Comparison of ENCODE assay signal across 9 cellular contexts in genomic region chr5:170333161-170333909, GRCh38. TPM values are rescaled to one million over a fixed set of nuclear protein-coding genes. Genes with fewer than 3 reads are reported as not detected.
DNase-seq lines count a peak whose midpoint lies in the region; ATAC-seq, FAIRE-seq and TF ChIP-seq lines count a peak whose summit lies in the region.
"Had no signal": no experiment of that assay in that cellular context is flagged by ENCODE, and none has a peak within 500 bp of the region (broad histone marks: within the 10 kb centered on the region; RNA-seq: fewer than 3 reads in every experiment).

No MANE protein-coding gene starts in this region.

- no peak for TF ChIP-seq POLR2A in HepG2 (IDR thresholded peaks at IDR 0.05; ENCODE audit: insufficient read depth in 1 of 2, low read depth in 2 of 2, low read length in 2 of 2)

- BruUV-seq in HepG2 (replicated peaks; lab: Mats Ljungman, UMichigan), result no TSS peak

- H3K36me3 ChIP-seq in liver (ENCODE audit: control insufficient read depth in 4 of 4, insufficient read depth in 3 of 4, low read depth in 1 of 4, low read length in 3 of 4), result no peaks in the 10 kb centered on the region
- H3K36me3 ChIP-seq in HepG2 (replicated peaks in 1 of 2; ENCODE audit: control insufficient read depth in 1 of 2, insufficient read depth in 2 of 2, low read length in 2 of 2), result no peaks in the 10 kb centered on the region

- H3K27ac ChIP-seq in liver (ENCODE audit: low read depth in 1 of 2, low read length in 2 of 2) (peak overlapping the region; percentile 19 to 49), HepG2 (ENCODE audit: extremely low read length, insufficient read depth, low read length) (no peak overlapping the region)

- H3K4me3 Mint-ChIP-seq in stimulated activated effector memory CD8-positive, alpha-beta T cell treated with anti-CD3 and anti-CD28 coated beads, Interleukin-12 subunit alpha, Interleukin-12 subunit beta, amount 100 ng/mL, for 72 hours, result no peak overlapping the region

- peaks cover 11% of the 10 kb centered on the region for H3K36me3 Mint-ChIP-seq in stimulated activated effector memory CD8-positive, alpha-beta T cell treated with anti-CD3 and anti-CD28 coated beads, Interleukin-12 subunit alpha, Interleukin-12 subunit beta, amount 100 ng/mL, for 72 hours

- H3K27me3 ChIP-seq in liver (ENCODE audit: control insufficient read depth in 4 of 4, insufficient read depth in 4 of 4, low read length in 3 of 4) (no peaks in the 10 kb centered on the region), HepG2 (ENCODE audit: control insufficient read depth in 1 of 2, insufficient read depth in 2 of 2, low read length in 2 of 2) (peaks cover 1 to 3% of the 10 kb centered on the region in 2 experiments; a peak in 2 of 5 replicates)

- CTCF ChIA-PET in HepG2 (lab: Yijun Ruan, JAX; ENCODE audit: low intra/inter-chr PET ratio, low total read pairs), result no interaction called here

- peaks cover 24% of the 10 kb centered on the region for H3K4me1 Mint-ChIP-seq in stimulated activated effector memory CD8-positive, alpha-beta T cell treated with anti-CD3 and anti-CD28 coated beads, Interleukin-12 subunit alpha, Interleukin-12 subunit beta, amount 100 ng/mL, for 72 hours

- TF ChIP-seq CTCF in liver (IDR thresholded peaks at IDR 0.05; ENCODE audit: low read depth, low read length, missing input control) (no peak), HepG2 (CRISPR knock-in tag; IDR thresholded peaks at IDR 0.05) (no peak)

- TF ChIP-seq RAD21 in liver (IDR thresholded peaks at IDR 0.05), result no peak
- no peak for TF ChIP-seq RAD21 in HepG2 (CRISPR knock-in tag; IDR thresholded peaks at IDR 0.05)

- H2AFZ ChIP-seq in HepG2 (ENCODE audit: low read length), result no peak overlapping the region

- no peak overlapping the region for H3K9ac ChIP-seq in liver (ENCODE audit: low read depth in 1 of 2, low read length in 2 of 2)
- no peak overlapping the region for H3K9ac ChIP-seq in HepG2 (ENCODE audit: insufficient read depth, low read depth, low read length)

- H3K4me2 ChIP-seq in HepG2 (ENCODE audit: low read depth, low read length), result no peak overlapping the region

- no peaks in the 10 kb centered on the region for H3K79me2 ChIP-seq in HepG2 (ENCODE audit: insufficient read depth, low read length)

- intact Hi-C loops in HepG2 (cut with micrococcal nuclease; ENCODE audit: unreplicated experiment) (no loop called here), sciatic nerve (cut with DNase I) (no loop called here)

- no peaks in the 10 kb centered on the region for H3K9me3 Mint-ChIP-seq in stimulated activated effector memory CD8-positive, alpha-beta T cell treated with anti-CD3 and anti-CD28 coated beads, Interleukin-12 subunit alpha, Interleukin-12 subunit beta, amount 100 ng/mL, for 72 hours

- TF ChIP-seq EP300 in HepG2 (IDR thresholded peaks at IDR 0.05; ENCODE audit: low read depth in 2 of 2, low read length in 2 of 2) (no peak), HepG2 (CRISPR knock-in tag; IDR thresholded peaks at IDR 0.05; ENCODE audit: borderline replicate concordance) (no peak)

- H3K9me3 ChIP-seq in liver (ENCODE audit: control insufficient read depth in 4 of 4, low read length in 3 of 4) (no peaks in the 10 kb centered on the region), HepG2 (ENCODE audit: low read length) (no peaks in the 10 kb centered on the region)

- FAIRE-seq in HepG2 (lab: Jason Lieb, UNC), result no peak

- H4K20me1 ChIP-seq in HepG2 (ENCODE audit: insufficient read depth, low read length), result no peaks in the 10 kb centered on the region

- H3K4me1 ChIP-seq in liver (ENCODE audit: control insufficient read depth in 4 of 4, insufficient read depth in 4 of 4, low read length in 3 of 4) (peaks cover 0 to 2% (median 0%) of the 10 kb centered on the region in 4 donors), HepG2 (ENCODE audit: insufficient read depth, low read length) (no peaks in the 10 kb centered on the region)

- no peak overlapping the region for H3K4me3 ChIP-seq in liver (ENCODE audit: low read depth in 1 of 3, low read length in 3 of 3)
- H3K4me3 ChIP-seq in HepG2 (replicated peaks in 1 of 3; ENCODE audit: insufficient read depth in 1 of 3, low read depth in 2 of 3, low read length in 3 of 3), result no peak overlapping the region

- DNase-seq in HepG2 (ENCODE audit: low spot score), result no peak
- peak; percentile 10 for DNase-seq in M059J (ENCODE audit: low read depth)
- DNase-seq in activated CD8-positive, alpha-beta memory T cell treated with anti-CD3 and anti-CD28 coated beads for 24 hours, result peak; percentile 80
- DNase-seq in iPS-NIHi11 (ENCODE audit: low spot score), result peak; percentile 46
- peak; percentile 41 to 86 for DNase-seq in stimulated activated effector memory CD8-positive, alpha-beta T cell treated with anti-CD3 and anti-CD28 coated beads, Interleukin-12 subunit alpha, Interleukin-12 subunit beta, amount 100 ng/mL, for 72 hours (ENCODE audit: low spot score in 2 of 2)
- DNase-seq in NCI-H1048 (lab: John Stamatoyannopoulos, UW), result no peak
- no peak for DNase-seq in sciatic nerve (ENCODE audit: low spot score)

- ATAC-seq in HepG2 (no peak), sciatic nerve (no peak)
- peak; percentile 75 for ATAC-seq in stimulated activated effector memory CD8-positive, alpha-beta T cell treated with anti-CD3 and anti-CD28 coated beads, Interleukin-12 subunit alpha, Interleukin-12 subunit beta, amount 100 ng/mL, for 72 hours

- POLR2A ChIA-PET in HepG2 (lab: Yijun Ruan, JAX), result no interaction called here

- peak overlapping the region; percentile 93 for H3K27ac Mint-ChIP-seq in stimulated activated effector memory CD8-positive, alpha-beta T cell treated with anti-CD3 and anti-CD28 coated beads, Interleukin-12 subunit alpha, Interleukin-12 subunit beta, amount 100 ng/mL, for 72 hours

- 44% methylated on average over 11 of the region's 11 CpGs for WGBS in liver
- WGBS in HepG2 (ENCODE audit: low lambda C conversion rate), result 6% methylated on average over 8 of the region's 11 CpGs

- in situ Hi-C loops in HepG2 (cut with HindIII; ENCODE audit: extremely low pct_ligation_motif_present, low pct_unique_long_range_greater_than_20kb), result no loop called here

TF ChIP-seq in liver, 16 proteins besides CTCF, POLR2A, EP300 and RAD21 (continues in another document):
- no peak for TF ChIP-seq FOXA1 (IDR thresholded peaks at IDR 0.05)

RNA-seq across cellular contexts. Expression of gene LCP2, which starts 35.8 kb away (rescaled TPM):
- total RNA-seq in liver, result 10 to 100 TPM in 1 of 2 donors, 1 to 10 TPM in 1; 7.3 to 16.3 TPM
- 1 to 10 TPM; 3.6 to 6.0 TPM for polyA plus RNA-seq in liver
- total RNA-seq in HepG2 (2016; rRNA removed; fragmentation: Illumina TruSeq; extraction: Trizol), result not detected in 2 replicates
- not detected in 2 replicates for total RNA-seq in HepG2 (2016; cell fraction: cytosol; rRNA removed; fragmentation: Illumina TruSeq; extraction: Trizol; ENCODE audit: low read depth)
- total RNA-seq in HepG2 (2016; cell fraction: insoluble cytoplasmic fraction; rRNA removed; fragmentation: Illumina TruSeq; extraction: Trizol), result not detected in 2 replicates
- total RNA-seq in HepG2 (2016; cell fraction: membrane; rRNA removed; fragmentation: Illumina TruSeq; extraction: Trizol), result not detected in 2 replicates
- not detected in 2 replicates for total RNA-seq in HepG2 (2016; cell fraction: nucleus; rRNA removed; fragmentation: Illumina TruSeq; extraction: Trizol)
- polyA plus RNA-seq in HepG2 (2011; rRNA removed), result not detected in 2 replicates
- not detected in 2 replicates for polyA plus RNA-seq in HepG2 (2011; cell fraction: cytosol; rRNA removed)
- polyA plus RNA-seq in HepG2 (2011; cell fraction: nucleus; rRNA removed), result not detected in 2 replicates
- polyA plus RNA-seq in HepG2 (2012), result not detected in 2 replicates
- not detected in 2 replicates for polyA plus RNA-seq in HepG2 (2016; cell fraction: cytosol; fragmentation: Illumina TruSeq; extraction: Trizol; ENCODE audit: low read depth)
- not detected in 2 replicates for polyA plus RNA-seq in HepG2 (2016; cell fraction: insoluble cytoplasmic fraction; fragmentation: Illumina TruSeq; extraction: Trizol; ENCODE audit: low read depth)
- polyA plus RNA-seq in HepG2 (2016; cell fraction: membrane; fragmentation: Illumina TruSeq; extraction: Trizol; ENCODE audit: low read depth), result not detected in 2 replicates
- not detected in 2 replicates for polyA plus RNA-seq in HepG2 (2016; cell fraction: nucleus; fragmentation: Illumina TruSeq; extraction: Trizol; ENCODE audit: insufficient read depth, low read depth)
- polyA minus RNA-seq in HepG2 (2011; rRNA and poly(A)+ RNA removed; ENCODE audit: low replicate concordance), result 0.10 and 0.21 TPM in 2 replicates
- polyA minus RNA-seq in HepG2 (2011; cell fraction: cytosol; rRNA and poly(A)+ RNA removed), result not detected in 2 replicates
- polyA minus RNA-seq in HepG2 (2011; cell fraction: nucleus; rRNA and poly(A)+ RNA removed), result not detected in 2 replicates
- 0.69 TPM in 1 of 2 replicates, not detected in the other for total RNA-seq in M059J (2014; rRNA removed; shearing (Covaris generic))
- total RNA-seq in sciatic nerve, result 45.2 TPM

RNA-seq across cellular contexts. Expression of gene KCNMB1, which starts 55.8 kb away (rescaled TPM):
- total RNA-seq in liver, result under 1 TPM; 0.14 to 0.25 TPM
- polyA plus RNA-seq in liver, result under 1 TPM; 0.04 to 0.31 TPM
- total RNA-seq in HepG2 (2016; rRNA removed; fragmentation: Illumina TruSeq; extraction: Trizol), result not detected in 2 replicates
- not detected in 2 replicates for total RNA-seq in HepG2 (2016; cell fraction: cytosol; rRNA removed; fragmentation: Illumina TruSeq; extraction: Trizol; ENCODE audit: low read depth)
- total RNA-seq in HepG2 (2016; cell fraction: insoluble cytoplasmic fraction; rRNA removed; fragmentation: Illumina TruSeq; extraction: Trizol), result not detected in 2 replicates
- total RNA-seq in HepG2 (2016; cell fraction: membrane; rRNA removed; fragmentation: Illumina TruSeq; extraction: Trizol), result not detected in 2 replicates
- total RNA-seq in HepG2 (2016; cell fraction: nucleus; rRNA removed; fragmentation: Illumina TruSeq; extraction: Trizol), result not detected in 2 replicates
- polyA plus RNA-seq in HepG2 (2011; rRNA removed), result not detected in 2 replicates
- not detected in 2 replicates for polyA plus RNA-seq in HepG2 (2011; cell fraction: cytosol; rRNA removed)
- not detected in 2 replicates for polyA plus RNA-seq in HepG2 (2011; cell fraction: nucleus; rRNA removed)
- polyA plus RNA-seq in HepG2 (2012), result not detected in 2 replicates
- polyA plus RNA-seq in HepG2 (2016; cell fraction: cytosol; fragmentation: Illumina TruSeq; extraction: Trizol; ENCODE audit: low read depth), result not detected in 2 replicates
- polyA plus RNA-seq in HepG2 (2016; cell fraction: insoluble cytoplasmic fraction; fragmentation: Illumina TruSeq; extraction: Trizol; ENCODE audit: low read depth), result not detected in 2 replicates
- polyA plus RNA-seq in HepG2 (2016; cell fraction: membrane; fragmentation: Illumina TruSeq; extraction: Trizol; ENCODE audit: low read depth), result not detected in 2 replicates
- polyA plus RNA-seq in HepG2 (2016; cell fraction: nucleus; fragmentation: Illumina TruSeq; extraction: Trizol; ENCODE audit: insufficient read depth, low read depth), result not detected in 2 replicates
- not detected in 2 replicates for polyA minus RNA-seq in HepG2 (2011; rRNA and poly(A)+ RNA removed; ENCODE audit: low replicate concordance)
- polyA minus RNA-seq in HepG2 (2011; cell fraction: cytosol; rRNA and poly(A)+ RNA removed), result not detected in 2 replicates
- polyA minus RNA-seq in HepG2 (2011; cell fraction: nucleus; rRNA and poly(A)+ RNA removed), result not detected in 2 replicates
- total RNA-seq in M059J (2014; rRNA removed; shearing (Covaris generic)), result 0.12 and 0.15 TPM in 2 replicates
- total RNA-seq in sciatic nerve, result 1.4 TPM
- total RNA-seq: myocyte had no signal

Comparison
In these comparisons a context has a peak if more than half of its experiments do, and no peak if none do; other contexts are left out.
1. DNase-seq: peak in M059J (single experiment), activated CD8-positive, alpha-beta memory T cell treated with anti-CD3 and anti-CD28 coated beads for 24 hours (single experiment), iPS-NIHi11 (single experiment) and stimulated activated effector memory CD8-positive, alpha-beta T cell treated with anti-CD3 and anti-CD28 coated beads, Interleukin-12 subunit alpha, Interleukin-12 subunit beta, amount 100 ng/mL, for 72 hours (2 of 2); none in HepG2 (single experiment), NCI-H1048 (single experiment) and sciatic nerve (single experiment).